1 cellular context compared by ENCODE assay signal in the genomic region with DNA sequence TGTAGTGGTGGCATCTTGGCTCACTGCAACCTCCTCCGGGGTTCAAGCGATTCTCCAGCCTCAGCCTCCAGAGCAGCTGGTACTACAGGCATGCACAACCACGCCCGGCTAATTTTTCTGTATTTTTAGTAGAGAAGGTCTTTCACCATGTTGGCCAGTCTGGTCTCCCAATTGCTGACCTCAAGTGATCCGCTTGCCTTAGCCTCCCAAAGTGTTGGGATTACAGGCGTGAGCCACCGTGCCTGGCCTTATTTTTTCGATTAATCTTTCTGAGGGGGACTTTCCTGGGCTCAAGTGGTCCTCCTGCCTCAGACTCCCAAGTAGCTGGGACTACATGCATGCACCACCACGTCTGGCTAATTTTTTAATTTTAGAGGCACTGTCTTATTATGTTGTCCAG.
TF ChIP-seq lines count a peak whose summit lies in the region.

No MANE protein-coding gene starts in this region.

TF ChIP-seq in HepG2, 621 proteins besides CTCF, POLR2A, EP300 and RAD21 (continued from another document):
- TF ChIP-seq ZNF709 (CRISPR knock-in tag; IDR thresholded peaks at IDR 0.05) (no peak), KDM1A (CRISPR knock-in tag; IDR thresholded peaks at IDR 0.05) (no peak), NFE2L2 (IDR thresholded peaks at IDR 0.05; ENCODE audit: low read length) (no peak)
- TF ChIP-seq, protein P1, sequence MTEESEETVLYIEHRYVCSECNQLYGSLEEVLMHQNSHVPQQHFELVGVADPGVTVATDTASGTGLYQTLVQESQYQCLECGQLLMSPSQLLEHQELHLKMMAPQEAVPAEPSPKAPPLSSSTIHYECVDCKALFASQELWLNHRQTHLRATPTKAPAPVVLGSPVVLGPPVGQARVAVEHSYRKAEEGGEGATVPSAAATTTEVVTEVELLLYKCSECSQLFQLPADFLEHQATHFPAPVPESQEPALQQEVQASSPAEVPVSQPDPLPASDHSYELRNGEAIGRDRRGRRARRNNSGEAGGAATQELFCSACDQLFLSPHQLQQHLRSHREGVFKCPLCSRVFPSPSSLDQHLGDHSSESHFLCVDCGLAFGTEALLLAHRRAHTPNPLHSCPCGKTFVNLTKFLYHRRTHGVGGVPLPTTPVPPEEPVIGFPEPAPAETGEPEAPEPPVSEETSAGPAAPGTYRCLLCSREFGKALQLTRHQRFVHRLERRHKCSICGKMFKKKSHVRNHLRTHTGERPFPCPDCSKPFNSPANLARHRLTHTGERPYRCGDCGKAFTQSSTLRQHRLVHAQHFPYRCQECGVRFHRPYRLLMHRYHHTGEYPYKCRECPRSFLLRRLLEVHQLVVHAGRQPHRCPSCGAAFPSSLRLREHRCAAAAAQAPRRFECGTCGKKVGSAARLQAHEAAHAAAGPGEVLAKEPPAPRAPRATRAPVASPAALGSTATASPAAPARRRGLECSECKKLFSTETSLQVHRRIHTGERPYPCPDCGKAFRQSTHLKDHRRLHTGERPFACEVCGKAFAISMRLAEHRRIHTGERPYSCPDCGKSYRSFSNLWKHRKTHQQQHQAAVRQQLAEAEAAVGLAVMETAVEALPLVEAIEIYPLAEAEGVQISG (CRISPR knock-in tag; IDR thresholded peaks at IDR 0.05): no peak
